9 cellular contexts compared by ENCODE assay signal in the genomic region with DNA sequence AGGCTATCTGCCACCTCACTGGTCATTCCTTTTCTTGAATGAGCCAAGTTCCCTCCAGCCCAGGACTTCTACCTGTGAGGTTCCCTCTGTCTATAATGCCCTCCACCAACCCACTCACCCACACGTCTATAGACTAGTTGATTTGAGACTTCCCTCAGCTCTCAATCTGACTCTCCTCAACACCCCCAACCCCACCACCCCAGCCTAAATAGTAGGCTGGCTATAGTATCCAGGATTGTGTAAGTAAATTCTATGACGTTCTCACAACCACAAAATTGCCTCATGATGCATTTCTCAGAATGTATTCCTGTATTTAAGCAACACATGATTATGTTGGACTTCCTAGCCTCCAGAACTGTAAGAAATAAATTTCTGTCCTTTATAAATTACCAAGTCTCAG. TPM values are rescaled to one million over a fixed set of nuclear protein-coding genes. Genes with fewer than 3 reads are reported as not detected.
DNase-seq lines count a peak whose midpoint lies in the region; ATAC-seq and TF ChIP-seq lines count a peak whose summit lies in the region.
"Had no signal": no experiment of that assay in that cellular context is flagged by ENCODE, and none has a peak within 500 bp of the region (broad histone marks: within the 10 kb centered on the region; RNA-seq: fewer than 3 reads in every experiment).

No MANE protein-coding gene starts in this region.

- H3K27ac ChIP-seq in Karpas-422 (ENCODE audit: low read length) = no peak overlapping the region

- H3K9me3 Mint-ChIP-seq in MCF 10A (ENCODE audit: unreplicated experiment) (no peaks in the 10 kb centered on the region), naive B cell (no peaks in the 10 kb centered on the region)

- peak overlapping the region; percentile 80 for H3K4me2 ChIP-seq in Karpas-422 (ENCODE audit: low read depth, low read length, poor library complexity, severe bottlenecking)

- no peaks in the 10 kb centered on the region for H3K27me3 ChIP-seq in Karpas-422 (ENCODE audit: low read length)

- H3K36me3 Mint-ChIP-seq in MCF 10A (ENCODE audit: insufficient read depth, unreplicated experiment) (peaks cover 29% of the 10 kb centered on the region), naive B cell (peaks cover 4 to 5% of the 10 kb centered on the region in 2 donors)

- peaks cover 31% of the 10 kb centered on the region for H3K4me1 ChIP-seq in Karpas-422 (ENCODE audit: low read length)

- TF ChIP-seq CTCF in MCF 10A (IDR thresholded peaks at IDR 0.05; ENCODE audit: unreplicated experiment) = no peak

- no peak overlapping the region for H3K9ac ChIP-seq in Karpas-422 (ENCODE audit: low read length)

- H3K9me3 ChIP-seq in Karpas-422 (ENCODE audit: low read length) = no peaks in the 10 kb centered on the region

- H4K20me1 ChIP-seq in Karpas-422 (ENCODE audit: insufficient read depth, low read depth, low read length) = no peaks in the 10 kb centered on the region

- intact Hi-C loops in MCF 10A (cut with micrococcal nuclease) = loop anchor here (5.0 kb wide), 1 partner anchor 35 kb away; no protein-coding TSS in a partner anchor

- H3K36me3 ChIP-seq in Karpas-422 (ENCODE audit: insufficient read depth, low read length) = no peaks in the 10 kb centered on the region

- H3K9me2 ChIP-seq in Karpas-422 (replicated peaks; ENCODE audit: insufficient read depth, low read length) = no peaks in the 10 kb centered on the region

- H3K4me1 Mint-ChIP-seq in MCF 10A (ENCODE audit: insufficient read depth, unreplicated experiment) (peaks cover 32% of the 10 kb centered on the region), naive B cell (peaks cover 34 to 53% (median 45%) of the 10 kb centered on the region in 3 donors)

- peak overlapping the region; percentile 79 for H3K4me3 Mint-ChIP-seq in MCF 10A (ENCODE audit: unreplicated experiment)
- peak overlapping the region in 7 of 8 donors; percentile 18 to 95 (median 45) for H3K4me3 Mint-ChIP-seq in naive B cell

- H3K27ac Mint-ChIP-seq in MCF 10A (ENCODE audit: low read depth, unreplicated experiment) (peak overlapping the region; percentile 96), naive B cell (peak overlapping the region in 4 of 6 donors; percentile 26 to 75 (median 55))

- DNase-seq in AML-193 (lab: John Stamatoyannopoulos, UW) (peak; percentile 74 to 75), Karpas-422 (no peak), MCF 10A (ENCODE audit: unreplicated experiment) (peak; percentile 73), naive B cell (no peak), HEK293T (ENCODE audit: extremely low spot score) (no peak)
- DNase-seq: T-helper 9 cell had no signal

- ATAC-seq in naive B cell (ENCODE audit: low read depth in 2 of 2) (no peak), HG03095 (IDR thresholded peaks at IDR 0.05; ENCODE audit: unreplicated experiment) (no peak), GM19452 (IDR thresholded peaks at IDR 0.05; ENCODE audit: unreplicated experiment) (no peak), GM18520 (IDR thresholded peaks at IDR 0.05; ENCODE audit: unreplicated experiment) (no peak)

- CTCF ChIA-PET in MCF 10A (lab: Yijun Ruan, JAX) (interaction anchor here (1.2 kb wide), 1 partner anchor 29 kb away, joined by 4 read pairs; no protein-coding TSS in a partner anchor), HEK293T (lab: Yijun Ruan, JAX) (no interaction called here)

- POLR2A ChIA-PET in MCF 10A (lab: Yijun Ruan, JAX) (interaction anchor here (1.5 to 4.4 kb wide), 2 partner anchors 8 to 9 kb away, joined by 3 to 33 read pairs; no protein-coding TSS in a partner anchor), HEK293T (lab: Yijun Ruan, JAX) (no interaction called here)

- H3K79me2 ChIP-seq in Karpas-422 (ENCODE audit: low read length) = peaks cover 20% of the 10 kb centered on the region

- H3K4me3 ChIP-seq in Karpas-422 (ENCODE audit: low read length) = peak overlapping the region; percentile 14; the same call in 1 of the 2 replicates

- H3K27me3 Mint-ChIP-seq in MCF 10A (ENCODE audit: insufficient read depth, unreplicated experiment) = no peaks in the 10 kb centered on the region
- H3K27me3 Mint-ChIP-seq in naive B cell = no peaks in the 10 kb centered on the region

- no TSS peak for BruUV-seq in MCF 10A (replicated peaks; lab: Mats Ljungman, UMichigan)

- H2AFZ ChIP-seq in Karpas-422 (ENCODE audit: low read length) = no peak overlapping the region

TF ChIP-seq in HEK293T, 16 proteins besides CTCF, POLR2A, EP300 and RAD21:
- TF ChIP-seq SUZ12 (IDR thresholded peaks at IDR 0.05) (no peak), ELF4 (IDR thresholded peaks at IDR 0.05) (no peak)
TF ChIP-seq in HEK293T: peak in this region for 0.

RNA-seq across cellular contexts. Expression of gene PLSCR1, which starts 2.2 kb away (rescaled TPM):
- 16.0 and 26.2 TPM in 2 replicates for total RNA-seq in Karpas-422 (2014; rRNA removed; shearing (Covaris generic); ENCODE audit: low replicate concordance)
- total RNA-seq in MCF 10A (2022) = 62.8 and 79.2 TPM in 2 replicates
- 10 to 100 TPM; 26.9 to 48.3 (median 34.4) TPM for polyA plus RNA-seq in naive B cell (ENCODE audit: low read depth in 6 of 6)

Comparison
In these comparisons a context has a peak if more than half of its experiments do, and no peak if none do; other contexts are left out.
1. DNase-seq: peak in AML-193 (2 of 2) and MCF 10A (single experiment); none in Karpas-422 (single experiment), naive B cell (single experiment) and HEK293T (single experiment).